In genomic region chr6:147384029-147384428, GRCh38 we compare ENCODE assay signal across 20 cellular contexts.
DNase-seq lines count a peak whose midpoint lies in the region; ATAC-seq and TF ChIP-seq lines count a peak whose summit lies in the region.
"Had no signal": no experiment of that assay in that cellular context is flagged by ENCODE, and none has a peak within 500 bp of the region (broad histone marks: within the 10 kb centered on the region; RNA-seq: fewer than 3 reads in every experiment).

No MANE protein-coding gene starts in this region.

- no peaks in the 10 kb centered on the region for H3K27me3 Mint-ChIP-seq in activated CD4-positive, alpha-beta T cell treated with anti-CD3 and anti-CD28 coated beads for 36 hours
- H3K27me3 Mint-ChIP-seq: CD4-positive, CD25-positive, alpha-beta regulatory T cell; type B pancreatic cell had no signal

- TF ChIP-seq CTCF in foreskin keratinocyte (conservative IDR thresholded peaks at IDR 0.05): no peak
- TF ChIP-seq CTCF in lower lobe of right lung (IDR thresholded peaks at IDR 0.05): no peak

- H3K36me3 ChIP-seq in lower lobe of right lung: peaks cover 25% of the 10 kb centered on the region

- H3K27ac Mint-ChIP-seq in activated CD4-positive, alpha-beta T cell treated with anti-CD3 and anti-CD28 coated beads for 36 hours: no peak overlapping the region
- H3K27ac Mint-ChIP-seq: CD4-positive, CD25-positive, alpha-beta regulatory T cell; T-helper 2 cell treated with Interferon-gamma antibody and Interleukin-4, amounts not matched to agents 5 μg/mL and 100 μg/mL, for 36 hours; type B pancreatic cell had no signal

- intact Hi-C loops in activated CD4-positive, alpha-beta T cell treated with anti-CD3 and anti-CD28 coated beads for 36 hours (cut with DNase I, micrococcal nuclease): loop anchor here in 1 of 2 experiments (5.0 kb wide), 1 partner anchor 527 kb away; no protein-coding TSS in a partner anchor
- intact Hi-C loops in left cardiac atrium (cut with DNase I): no loop called here
- intact Hi-C loops in lower lobe of right lung (cut with DNase I): no loop called here
- intact Hi-C loops in left colon (cut with DNase I, micrococcal nuclease): no loop called here

- POLR2A ChIA-PET in activated CD4-positive, alpha-beta T cell treated with anti-CD3 and anti-CD28 coated beads for 36 hours (lab: Charles Lee): no interaction called here

- DNase-seq in activated CD4-positive, alpha-beta T cell treated with anti-CD3 and anti-CD28 coated beads for 36 hours: no peak
- no peak for DNase-seq in activated CD4-positive, alpha-beta T cell treated with anti-CD3 and anti-CD28 coated beads, Interleukin-2, amount 50 U/mL, for 48 hours
- no peak for DNase-seq in foreskin keratinocyte
- DNase-seq in left cardiac atrium: no peak
- DNase-seq in lower lobe of right lung: no peak
- no peak for DNase-seq in left colon
- DNase-seq: activated CD4-positive, CD25-positive, alpha-beta regulatory T cell treated with anti-CD3 and anti-CD28 coated beads, Interleukin-2, amount 50 U/mL, for 72 hours; amygdala; CD4-positive, CD25-positive, alpha-beta regulatory T cell; left ventricle myocardium superior; NCI-H187; NCI-H446; SHP77 treated with DMSO at 0.1 percent for 48 hours had no signal

- peaks cover 33% of the 10 kb centered on the region for H3K36me3 Mint-ChIP-seq in activated CD4-positive, alpha-beta T cell treated with anti-CD3 and anti-CD28 coated beads for 36 hours (ENCODE audit: low read depth)

- H3K27ac ChIP-seq in foreskin keratinocyte (no peak overlapping the region), lower lobe of right lung (no peak overlapping the region)
- H3K27ac ChIP-seq: parathyroid adenoma, skin epidermis had no signal

- H3K4me3 Mint-ChIP-seq in activated CD4-positive, alpha-beta T cell treated with anti-CD3 and anti-CD28 coated beads for 36 hours: no peak overlapping the region
- H3K4me3 Mint-ChIP-seq: CD4-positive, CD25-positive, alpha-beta regulatory T cell; T-helper 2 cell treated with Interferon-gamma antibody and Interleukin-4, amounts not matched to agents 5 μg/mL and 100 μg/mL, for 36 hours; type B pancreatic cell had no signal

- CTCF ChIA-PET in activated CD4-positive, alpha-beta T cell treated with anti-CD3 and anti-CD28 coated beads for 36 hours (lab: Charles Lee): interaction anchor here (1.5 to 1.8 kb wide), 2 partner anchors 10 to 11 kb away, joined by 4 to 6 read pairs; no protein-coding TSS in a partner anchor

- no peaks in the 10 kb centered on the region for H3K9me3 Mint-ChIP-seq in activated CD4-positive, alpha-beta T cell treated with anti-CD3 and anti-CD28 coated beads for 36 hours (ENCODE audit: low read depth)
- H3K9me3 Mint-ChIP-seq: CD4-positive, CD25-positive, alpha-beta regulatory T cell; type B pancreatic cell had no signal

- H3K4me1 ChIP-seq in foreskin keratinocyte (no peaks in the 10 kb centered on the region), lower lobe of right lung (no peaks in the 10 kb centered on the region)

- no peaks in the 10 kb centered on the region for H3K27me3 ChIP-seq in foreskin keratinocyte
- H3K27me3 ChIP-seq in lower lobe of right lung (ENCODE audit: low read depth): no peaks in the 10 kb centered on the region

- peaks cover 16% of the 10 kb centered on the region for H3K4me1 Mint-ChIP-seq in activated CD4-positive, alpha-beta T cell treated with anti-CD3 and anti-CD28 coated beads for 36 hours

- peaks cover 3% of the 10 kb centered on the region for H3K9me3 ChIP-seq in lower lobe of right lung

- ATAC-seq in activated CD4-positive, alpha-beta T cell treated with anti-CD3 and anti-CD28 coated beads for 36 hours: peak; percentile 78
- ATAC-seq in GM21447 (IDR thresholded peaks at IDR 0.05; ENCODE audit: unreplicated experiment) (peak; percentile 61), HG03095 (IDR thresholded peaks at IDR 0.05; ENCODE audit: unreplicated experiment) (peak; percentile 47), foreskin keratinocyte (peak; percentile 47), left cardiac atrium (no peak), lower lobe of right lung (no peak), left colon (no peak)
- ATAC-seq: HCT116, left ventricle myocardium superior had no signal

- H3K4me3 ChIP-seq in lower lobe of right lung: no peak overlapping the region
- H3K4me3 ChIP-seq: skin epidermis had no signal

Comparison
In these comparisons a context has a peak if more than half of its experiments do, and no peak if none do; other contexts are left out.
1. ATAC-seq: peak in activated CD4-positive, alpha-beta T cell treated with anti-CD3 and anti-CD28 coated beads for 36 hours (single experiment), GM21447 (single experiment), HG03095 (single experiment) and foreskin keratinocyte (single experiment); none in left cardiac atrium (0 of 2), lower lobe of right lung (0 of 2) and left colon (single experiment).